ENCODE assay signal across 21 cellular contexts in genomic region chr12:59904874-59905521, GRCh38.
DNase-seq lines count a peak whose midpoint lies in the region; ATAC-seq and TF ChIP-seq lines count a peak whose summit lies in the region.
"Had no signal": no experiment of that assay in that cellular context is flagged by ENCODE, and none has a peak within 500 bp of the region (broad histone marks: within the 10 kb centered on the region; RNA-seq: fewer than 3 reads in every experiment).

No MANE protein-coding gene starts in this region.

- H3K27ac Mint-ChIP-seq in T-helper 2 cell treated with Interferon-gamma antibody and Interleukin-4, amounts not matched to agents 5 μg/mL and 100 μg/mL, for 36 hours: no peak overlapping the region
- H3K27ac Mint-ChIP-seq: activated CD4-positive, alpha-beta memory T cell treated with anti-CD3 and anti-CD28 coated beads for 36 hours; stimulated activated naive CD8-positive, alpha-beta T cell treated with anti-CD3 and anti-CD28 coated beads, Interleukin-15, Interleukin-2, amounts not matched to agents 100 ng/mL and 50 ng/mL, for 24 hours had no signal

- WGBS in right cardiac atrium: 52% methylated on average over 3 of the region's 3 CpGs

- H3K27me3 Mint-ChIP-seq in T-helper 2 cell treated with Interferon-gamma antibody and Interleukin-4, amounts not matched to agents 5 μg/mL and 100 μg/mL, for 36 hours (ENCODE audit: low read depth): no peaks in the 10 kb centered on the region
- H3K27me3 Mint-ChIP-seq: activated CD4-positive, alpha-beta memory T cell treated with anti-CD3 and anti-CD28 coated beads for 36 hours; stimulated activated naive CD8-positive, alpha-beta T cell treated with anti-CD3 and anti-CD28 coated beads, Interleukin-15, Interleukin-2, amounts not matched to agents 100 ng/mL and 50 ng/mL, for 24 hours had no signal

- no peaks in the 10 kb centered on the region for H3K36me3 ChIP-seq in right atrium auricular region
- H3K36me3 ChIP-seq in lower lobe of right lung: no peaks in the 10 kb centered on the region
- H3K36me3 ChIP-seq: neutrophil, tibial nerve had no signal

- no peak overlapping the region for H3K4me3 Mint-ChIP-seq in T-helper 2 cell treated with Interferon-gamma antibody and Interleukin-4, amounts not matched to agents 5 μg/mL and 100 μg/mL, for 36 hours
- H3K4me3 Mint-ChIP-seq: activated CD4-positive, alpha-beta memory T cell treated with anti-CD3 and anti-CD28 coated beads for 36 hours; stimulated activated naive CD8-positive, alpha-beta T cell treated with anti-CD3 and anti-CD28 coated beads, Interleukin-15, Interleukin-2, amounts not matched to agents 100 ng/mL and 50 ng/mL, for 24 hours had no signal

- TF ChIP-seq CTCF in right atrium auricular region (IDR thresholded peaks at IDR 0.05) (no peak), fibroblast of mammary gland (conservative IDR thresholded peaks at IDR 0.05; ENCODE audit: control insufficient read depth, insufficient read depth, low read depth, low read length) (no peak), lower lobe of right lung (IDR thresholded peaks at IDR 0.05) (no peak)

- intact Hi-C loops in right cardiac atrium (cut with DNase I): no loop called here
- intact Hi-C loops in lower lobe of right lung (cut with DNase I): no loop called here

- H3K4me3 ChIP-seq in right cardiac atrium (ENCODE audit: low read length) (no peak overlapping the region), right atrium auricular region (no peak overlapping the region), fibroblast of mammary gland (ENCODE audit: control insufficient read depth, low read depth, low read length) (no peak overlapping the region), lower lobe of right lung (no peak overlapping the region)
- H3K4me3 ChIP-seq: GM12878, tibial nerve had no signal

- no peak overlapping the region for H3K27ac ChIP-seq in right cardiac atrium (ENCODE audit: low read length)
- H3K27ac ChIP-seq in right atrium auricular region: no peak overlapping the region
- no peak overlapping the region for H3K27ac ChIP-seq in lower lobe of right lung
- H3K27ac ChIP-seq: neutrophil, tibial nerve had no signal

- no peaks in the 10 kb centered on the region for H3K27me3 ChIP-seq in right cardiac atrium (ENCODE audit: control insufficient read depth, insufficient read depth)
- no peaks in the 10 kb centered on the region for H3K27me3 ChIP-seq in right atrium auricular region
- H3K27me3 ChIP-seq in lower lobe of right lung (ENCODE audit: low read depth): no peaks in the 10 kb centered on the region
- H3K27me3 ChIP-seq: neutrophil, tibial nerve had no signal

- no peaks in the 10 kb centered on the region for H3K4me1 Mint-ChIP-seq in T-helper 2 cell treated with Interferon-gamma antibody and Interleukin-4, amounts not matched to agents 5 μg/mL and 100 μg/mL, for 36 hours (ENCODE audit: low read depth)

- no peaks in the 10 kb centered on the region for H3K36me3 Mint-ChIP-seq in T-helper 2 cell treated with Interferon-gamma antibody and Interleukin-4, amounts not matched to agents 5 μg/mL and 100 μg/mL, for 36 hours (ENCODE audit: low read depth)
- H3K36me3 Mint-ChIP-seq: activated CD4-positive, alpha-beta memory T cell treated with anti-CD3 and anti-CD28 coated beads for 36 hours had no signal

- H3K9me3 Mint-ChIP-seq in T-helper 2 cell treated with Interferon-gamma antibody and Interleukin-4, amounts not matched to agents 5 μg/mL and 100 μg/mL, for 36 hours: no peaks in the 10 kb centered on the region
- H3K9me3 Mint-ChIP-seq: activated CD4-positive, alpha-beta memory T cell treated with anti-CD3 and anti-CD28 coated beads for 36 hours; stimulated activated naive CD8-positive, alpha-beta T cell treated with anti-CD3 and anti-CD28 coated beads, Interleukin-15, Interleukin-2, amounts not matched to agents 100 ng/mL and 50 ng/mL, for 24 hours had no signal

- H3K4me1 ChIP-seq in right cardiac atrium (ENCODE audit: control insufficient read depth, insufficient read depth, low read length) (no peaks in the 10 kb centered on the region), right atrium auricular region (no peaks in the 10 kb centered on the region), lower lobe of right lung (no peaks in the 10 kb centered on the region)
- H3K4me1 ChIP-seq: tibial nerve had no signal

- DNase-seq in right cardiac atrium (no peak), right atrium auricular region (ENCODE audit: low spot score) (no peak), M059J (ENCODE audit: low read depth) (peak; percentile 42), fibroblast of mammary gland (ENCODE audit: low read depth) (peak; percentile 80), OCI-M2 (lab: John Stamatoyannopoulos, UW; ENCODE audit: unreplicated experiment) (no peak), lower lobe of right lung (no peak), NCI-H2081 treated with DMSO at 0.1 percent for 48 hours (lab: John Stamatoyannopoulos, UW) (no peak)
- DNase-seq in T-helper 2 cell treated with Interferon-gamma antibody and Interleukin-4, amounts not matched to agents 5 μg/mL and 100 μg/mL, for 36 hours (ENCODE audit: low spot score): no peak
- DNase-seq: activated CD4-positive, alpha-beta memory T cell treated with anti-CD3 and anti-CD28 coated beads for 36 hours; activated effector memory CD4-positive, alpha-beta T cell treated with anti-CD3 and anti-CD28 coated beads, Interleukin-2, amount 50 U/mL, for 16 hours; caudate nucleus; GF-D8; kidney glomerular epithelial cell; NCI-H1092; NCI-H1930; NCI-H2227 treated with DMSO at 0.1 percent for 48 hours; NCI-H774 had no signal

- ATAC-seq in right cardiac atrium (peak; percentile 55 to 89), lower lobe of right lung (no peak)
- ATAC-seq: GM12878 had no signal

- H3K9me3 ChIP-seq in right cardiac atrium (ENCODE audit: control insufficient read depth, low read length) (no peaks in the 10 kb centered on the region), right atrium auricular region (no peaks in the 10 kb centered on the region), lower lobe of right lung (no peaks in the 10 kb centered on the region)
- H3K9me3 ChIP-seq: tibial nerve had no signal

Comparison
In these comparisons a context has a peak if more than half of its experiments do, and no peak if none do; other contexts are left out.
1. ATAC-seq: peak in right cardiac atrium (2 of 2); none in lower lobe of right lung (0 of 2).
2. DNase-seq: peak in M059J (single experiment) and fibroblast of mammary gland (single experiment); none in right cardiac atrium (0 of 3), right atrium auricular region (single experiment), OCI-M2 (single experiment), lower lobe of right lung (single experiment), T-helper 2 cell treated with Interferon-gamma antibody and Interleukin-4, amounts not matched to agents 5 μg/mL and 100 μg/mL, for 36 hours (single experiment) and NCI-H2081 treated with DMSO at 0.1 percent for 48 hours (single experiment).